36 cellular contexts compared by ENCODE assay signal in the genomic region with DNA sequence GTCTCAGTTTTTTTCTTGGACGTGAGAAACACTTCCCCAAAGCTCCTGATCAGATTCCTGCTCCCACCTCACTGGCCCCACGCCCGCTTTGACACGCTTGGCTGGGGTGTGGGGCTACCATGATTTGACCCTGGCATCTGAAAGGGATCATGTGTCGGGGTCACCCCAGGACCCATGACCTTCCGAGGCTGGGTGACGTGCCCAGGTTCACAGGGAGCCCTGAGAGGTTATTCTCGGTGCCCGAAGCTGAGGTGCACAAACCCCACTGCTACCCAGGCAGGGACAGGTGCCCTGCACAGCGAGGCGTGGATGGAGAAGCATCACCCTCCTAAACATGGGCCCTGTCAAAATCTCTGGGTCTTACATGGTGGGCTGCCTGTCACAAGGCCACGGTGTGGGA.
A peak's percentile ranks its signal among the peaks of the same experiment; 100 is the strongest.
DNase-seq lines count a peak whose midpoint lies in the region; ATAC-seq, FAIRE-seq and TF ChIP-seq lines count a peak whose summit lies in the region.
"Had no signal": no experiment of that assay in that cellular context is flagged by ENCODE, and none has a peak within 500 bp of the region (broad histone marks: within the 10 kb centered on the region; RNA-seq: fewer than 3 reads in every experiment).

No MANE protein-coding gene starts in this region.

- H3K36me3 ChIP-seq in kidney (ENCODE audit: control insufficient read depth in 1 of 2, insufficient read depth in 2 of 2, low read length in 2 of 2), result no peaks in the 10 kb centered on the region
- H3K36me3 ChIP-seq in neuronal stem cell (replicated peaks in 1 of 2; ENCODE audit: control insufficient read depth in 2 of 2, insufficient read depth in 2 of 2, low read length in 2 of 2), result no peaks in the 10 kb centered on the region
- H3K36me3 ChIP-seq in tibial nerve, result no peaks in the 10 kb centered on the region
- H3K36me3 ChIP-seq: BE2C; BLaER1; BLaER1 treated with 17β-estradiol and CSF1 and Interleukin-3, amounts not matched to agents 10 nM and 100 nM had no signal

- H3K27ac Mint-ChIP-seq in osteocyte (ENCODE audit: unreplicated experiment), result no peak overlapping the region
- H3K27ac Mint-ChIP-seq: B cell; CD14-positive monocyte; CD4-positive, alpha-beta memory T cell; CD4-positive, alpha-beta T cell; CD4-positive, CD25-positive, alpha-beta regulatory T cell; CD8-positive, alpha-beta memory T cell; CD8-positive, alpha-beta T cell had no signal

- no peak overlapping the region for H3K23ac ChIP-seq in neuronal stem cell (ENCODE audit: low read depth, low read length, poor library complexity)

- TF ChIP-seq CTCF in coronary artery (IDR thresholded peaks at IDR 0.05), result no peak
- no peak for TF ChIP-seq CTCF in kidney (IDR thresholded peaks at IDR 0.05; ENCODE audit: borderline replicate concordance, extremely low read depth, insufficient read depth)
- no peak for TF ChIP-seq CTCF in osteocyte (IDR thresholded peaks at IDR 0.05)
- no peak for TF ChIP-seq CTCF in tibial nerve (IDR thresholded peaks at IDR 0.05)

- intact Hi-C loops in kidney (cut with DNase I), result no loop called here

- no peak for ATAC-seq in HG03457 (IDR thresholded peaks at IDR 0.05; ENCODE audit: unreplicated experiment)
- ATAC-seq: A549; CD8-positive, alpha-beta T cell had no signal

- H3K27ac ChIP-seq in coronary artery, result no peak overlapping the region
- H3K27ac ChIP-seq in kidney (ENCODE audit: low read depth in 2 of 2, low read length in 2 of 2), result no peak overlapping the region
- H3K27ac ChIP-seq in neuronal stem cell (replicated peaks; ENCODE audit: low read length), result no peak overlapping the region
- H3K27ac ChIP-seq in tibial nerve, result no peak overlapping the region
- H3K27ac ChIP-seq: 22Rv1; A549; BLaER1; BLaER1 treated with 17β-estradiol and CSF1 and Interleukin-3, amounts not matched to agents 10 nM and 100 nM; C4-2B had no signal

- H3K27me3 ChIP-seq in neuronal stem cell (ENCODE audit: control insufficient read depth in 3 of 3, insufficient read depth in 3 of 3, low read depth in 1 of 3, low read length in 3 of 3) (peaks cover 0 to 10% (median 2%) of the 10 kb centered on the region in 3 experiments), tibial nerve (no peaks in the 10 kb centered on the region)
- H3K27me3 ChIP-seq: BE2C; BLaER1; BLaER1 treated with 17β-estradiol and CSF1 and Interleukin-3, amounts not matched to agents 10 nM and 100 nM had no signal

- H2AK5ac ChIP-seq in neuronal stem cell (ENCODE audit: low read depth, low read length), result no peak overlapping the region

- H4K8ac ChIP-seq in neuronal stem cell (ENCODE audit: low read depth, low read length), result no peak overlapping the region

- H3K36me3 Mint-ChIP-seq in osteocyte (ENCODE audit: unreplicated experiment), result no peaks in the 10 kb centered on the region
- H3K36me3 Mint-ChIP-seq: CD14-positive monocyte; CD4-positive, alpha-beta memory T cell; CD4-positive, CD25-positive, alpha-beta regulatory T cell; CD8-positive, alpha-beta memory T cell; CD8-positive, alpha-beta T cell had no signal

- H2BK12ac ChIP-seq in neuronal stem cell (ENCODE audit: low read length), result no peak overlapping the region

- H3K9ac ChIP-seq in kidney (ENCODE audit: low read length in 2 of 2), result no peak overlapping the region
- H3K9ac ChIP-seq in neuronal stem cell (ENCODE audit: low read depth, low read length, poor library complexity), result no peak overlapping the region
- H3K9ac ChIP-seq: BLaER1; BLaER1 treated with 17β-estradiol and CSF1 and Interleukin-3, amounts not matched to agents 10 nM and 100 nM had no signal

- H2BK15ac ChIP-seq in neuronal stem cell (ENCODE audit: low read length), result no peak overlapping the region

- no peaks in the 10 kb centered on the region for H3K27me3 Mint-ChIP-seq in osteocyte (ENCODE audit: unreplicated experiment)

- peak overlapping the region; percentile 54 for H3K18ac ChIP-seq in neuronal stem cell (ENCODE audit: low read length)

- DNase-seq in coronary artery (ENCODE audit: low spot score) (peak; percentile 57), kidney (peak; percentile 19), neuronal stem cell (ENCODE audit: low spot score) (no peak), osteocyte (ENCODE audit: extremely low spot score, unreplicated experiment) (peak; percentile 67), NCI-H510A (lab: John Stamatoyannopoulos, UW) (no peak), tibial nerve (ENCODE audit: low spot score in 2 of 2) (no peak), DMS 273 (lab: John Stamatoyannopoulos, UW; ENCODE audit: unreplicated experiment) (no peak)
- DNase-seq: 8988T; ACHN; AML-193; BE2C; C1 segment of cervical spinal cord; Caco-2; Calu3; CD4-positive, alpha-beta memory T cell; CD4-positive, alpha-beta T cell; CD4-positive, CD25-positive, alpha-beta regulatory T cell; CD8-positive, alpha-beta memory T cell; CD8-positive, alpha-beta T cell; COR-L47; DMS 273 treated with DMSO at 0.1 percent for 48 hours; DMS153; DMS53; DMS79; DMS79 treated with DMSO at 0.1 percent for 48 hours; DND-41; EL had no signal

- no peak overlapping the region for H2AFZ ChIP-seq in neuronal stem cell (ENCODE audit: low read length)

- H3K4me3 ChIP-seq in coronary artery, result no peak overlapping the region
- no peak overlapping the region for H3K4me3 ChIP-seq in kidney (ENCODE audit: low read length in 2 of 2)
- no peak overlapping the region for H3K4me3 ChIP-seq in neuronal stem cell (ENCODE audit: low read length in 2 of 2)
- no peak overlapping the region for H3K4me3 ChIP-seq in tibial nerve
- H3K4me3 ChIP-seq: A549; BLaER1; BLaER1 treated with 17β-estradiol and CSF1 and Interleukin-3, amounts not matched to agents 10 nM and 100 nM had no signal

- no peaks in the 10 kb centered on the region for H3K79me1 ChIP-seq in neuronal stem cell (ENCODE audit: low read depth, low read length)

- H2BK120ac ChIP-seq in neuronal stem cell (ENCODE audit: low read depth, low read length), result no peak overlapping the region

- FAIRE-seq in kidney (lab: Jason Lieb, UNC), result no peak
- FAIRE-seq: A204.1, A549 had no signal

- H3K4me1 Mint-ChIP-seq in osteocyte (ENCODE audit: unreplicated experiment), result no peaks in the 10 kb centered on the region
- H3K4me1 Mint-ChIP-seq: B cell; CD14-positive monocyte; CD4-positive, CD25-positive, alpha-beta regulatory T cell had no signal

- H3K9me3 ChIP-seq in kidney (ENCODE audit: control insufficient read depth in 1 of 2, low read length in 2 of 2) (no peaks in the 10 kb centered on the region), neuronal stem cell (replicated peaks in 1 of 2; ENCODE audit: control insufficient read depth in 2 of 2, insufficient read depth in 1 of 2, low read depth in 1 of 2, low read length in 2 of 2) (no peaks in the 10 kb centered on the region), tibial nerve (no peaks in the 10 kb centered on the region)
- H3K9me3 ChIP-seq: A549; BE2C; BLaER1; BLaER1 treated with 17β-estradiol and CSF1 and Interleukin-3, amounts not matched to agents 10 nM and 100 nM; Caco-2 had no signal

- H2BK5ac ChIP-seq in neuronal stem cell (ENCODE audit: low read length), result no peak overlapping the region

- H3K4me2 ChIP-seq in neuronal stem cell (ENCODE audit: insufficient read depth, low read length, poor library complexity, severe bottlenecking), result no peak overlapping the region
- H3K4me2 ChIP-seq: A549; BLaER1; BLaER1 treated with 17β-estradiol and CSF1 and Interleukin-3, amounts not matched to agents 10 nM and 100 nM had no signal

- TF ChIP-seq POLR2A in tibial nerve (IDR thresholded peaks at IDR 0.05), result no peak

- no peak overlapping the region for H3K4me3 Mint-ChIP-seq in osteocyte (ENCODE audit: unreplicated experiment)
- H3K4me3 Mint-ChIP-seq: B cell; CD14-positive monocyte; CD4-positive, alpha-beta memory T cell; CD4-positive, alpha-beta T cell; CD4-positive, CD25-positive, alpha-beta regulatory T cell; CD8-positive, alpha-beta memory T cell; CD8-positive, alpha-beta T cell had no signal

- TF ChIP-seq EP300 in tibial nerve (IDR thresholded peaks at IDR 0.05), result no peak

- no peak overlapping the region for H4K91ac ChIP-seq in neuronal stem cell (ENCODE audit: low read depth, low read length, poor library complexity)

- H3K14ac ChIP-seq in neuronal stem cell (ENCODE audit: low read length), result no peak overlapping the region

- no CpG with 5 or more reads among the region's 12 CpGs for WGBS in neuronal stem cell (ENCODE audit: extremely low coverage in 2 of 2, insufficient read length in 2 of 2, insufficient replicate concordance in 1 of 2), 2 donors
- WGBS in tibial nerve, 2 donors, result 86 to 87% methylated on average over 12 of the region's 12 CpGs

- H3K4me1 ChIP-seq in kidney (ENCODE audit: control insufficient read depth in 1 of 2, insufficient read depth in 1 of 2, low read depth in 1 of 2, low read length in 2 of 2), result peaks cover 0 to 2% of the 10 kb centered on the region in 2 donors
- H3K4me1 ChIP-seq in neuronal stem cell (ENCODE audit: control insufficient read depth in 2 of 2, insufficient read depth in 1 of 2, low read depth in 1 of 2, low read length in 2 of 2), result no peaks in the 10 kb centered on the region
- peaks cover 0 to 7% (median 2%) of the 10 kb centered on the region in 4 donors for H3K4me1 ChIP-seq in tibial nerve
- H3K4me1 ChIP-seq: A549; BE2C; BLaER1; BLaER1 treated with 17β-estradiol and CSF1 and Interleukin-3, amounts not matched to agents 10 nM and 100 nM; Caco-2 had no signal

- H3K9me3 Mint-ChIP-seq in osteocyte (ENCODE audit: unreplicated experiment), result peaks cover 3% of the 10 kb centered on the region
- H3K9me3 Mint-ChIP-seq: CD4-positive, alpha-beta memory T cell; CD4-positive, alpha-beta T cell; CD8-positive, alpha-beta memory T cell; CD8-positive, alpha-beta T cell had no signal

- no peak overlapping the region for H3K4ac ChIP-seq in neuronal stem cell (ENCODE audit: low read length)

Comparison
In these comparisons a context has a peak if more than half of its experiments do, and no peak if none do; other contexts are left out.
1. DNase-seq: peak in coronary artery (single experiment), kidney (single experiment) and osteocyte (single experiment); none in neuronal stem cell (single experiment), NCI-H510A (single experiment), tibial nerve (0 of 2) and DMS 273 (single experiment).